Comparison of ENCODE assay signal across 19 cellular contexts in the genomic region with DNA sequence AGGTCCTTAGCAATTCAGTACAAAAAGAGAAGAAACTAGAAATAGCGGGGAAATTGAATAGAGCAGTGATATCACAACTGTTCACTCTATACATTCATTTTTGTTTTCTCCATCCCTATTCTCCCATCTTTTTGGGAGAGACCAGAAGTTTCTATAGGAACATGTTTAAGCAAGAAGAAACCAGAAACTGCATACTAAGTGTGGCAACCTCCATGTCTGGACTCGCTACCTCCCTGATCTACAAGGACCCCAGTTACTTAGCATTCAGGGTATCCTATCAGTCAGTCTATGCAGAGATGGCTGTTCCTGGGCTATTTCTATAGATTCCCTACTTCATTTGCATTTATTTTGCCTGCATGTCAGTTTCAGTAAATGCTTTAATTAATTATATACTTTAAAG.
A peak's percentile ranks its signal among the peaks of the same experiment; 100 is the strongest.
DNase-seq lines count a peak whose midpoint lies in the region; ATAC-seq and TF ChIP-seq lines count a peak whose summit lies in the region.
"Had no signal": no experiment of that assay in that cellular context is flagged by ENCODE, and none has a peak within 500 bp of the region (broad histone marks: within the 10 kb centered on the region; RNA-seq: fewer than 3 reads in every experiment).

No MANE protein-coding gene starts in this region.

- DNase-seq in mammary epithelial cell (peak; percentile 10), MCF 10A (ENCODE audit: unreplicated experiment) (no peak), mesenchymal stem cell (no peak), thyroid gland (no peak), GF-D8 (lab: John Stamatoyannopoulos, UW) (no peak)
- DNase-seq: DND-41, H9, KG1, NCI-H1048, NCI-H526 treated with DMSO at 0.1 percent for 48 hours, Peyer's patch, SIG-M5 had no signal

- H2BK15ac ChIP-seq in mesenchymal stem cell (ENCODE audit: low read depth, poor library complexity, severe bottlenecking) = no peak overlapping the region

- H3K9ac ChIP-seq in mammary epithelial cell (ENCODE audit: insufficient read depth, low read length) = no peak overlapping the region
- no peak overlapping the region for H3K9ac ChIP-seq in mesenchymal stem cell (ENCODE audit: low read length)

- no peak for TF ChIP-seq POLR2A in thyroid gland (IDR thresholded peaks at IDR 0.05)

- H3K36me3 ChIP-seq in mammary epithelial cell (ENCODE audit: insufficient read depth, low read length) = no peaks in the 10 kb centered on the region
- H3K36me3 ChIP-seq in mesenchymal stem cell (ENCODE audit: control insufficient read depth in 1 of 2, insufficient read depth in 2 of 2, low read depth in 1 of 2, low read length in 2 of 2) = no peaks in the 10 kb centered on the region
- H3K36me3 ChIP-seq in thyroid gland = no peaks in the 10 kb centered on the region
- H3K36me3 ChIP-seq: Peyer's patch had no signal

- ATAC-seq in HG02938 (IDR thresholded peaks at IDR 0.05; ENCODE audit: unreplicated experiment) (no peak), GM19324 (IDR thresholded peaks at IDR 0.05; ENCODE audit: low FRiP score, unreplicated experiment) (no peak)

- H3K79me2 ChIP-seq in mammary epithelial cell (ENCODE audit: insufficient read depth, low read length) = no peaks in the 10 kb centered on the region

- no peaks in the 10 kb centered on the region for H4K20me1 ChIP-seq in mammary epithelial cell (ENCODE audit: insufficient read depth, low read length)

- H2BK5ac ChIP-seq in mesenchymal stem cell (ENCODE audit: low read depth, low read length, poor library complexity, severe bottlenecking) = no peak overlapping the region

- intact Hi-C loops in mammary epithelial cell (cut with micrococcal nuclease) (no loop called here), MCF 10A (cut with micrococcal nuclease) (no loop called here), thyroid gland (cut with DNase I) (no loop called here)

- no peak overlapping the region for H4K91ac ChIP-seq in mesenchymal stem cell (ENCODE audit: low read length)

- H2BK120ac ChIP-seq in mesenchymal stem cell (ENCODE audit: low read depth, low read length) = no peak overlapping the region

- H3K27ac Mint-ChIP-seq in MCF 10A (ENCODE audit: low read depth, unreplicated experiment) (no peak overlapping the region), brain (peak overlapping the region in 4 of 5 experiments; percentile 1 to 84 (median 69))
- H3K27ac Mint-ChIP-seq: B cell had no signal

- BruUV-seq in mammary epithelial cell (replicated peaks; lab: Mats Ljungman, UMichigan) (no TSS peak), MCF 10A (replicated peaks; lab: Mats Ljungman, UMichigan) (no TSS peak)

- no peaks in the 10 kb centered on the region for H3K79me1 ChIP-seq in mesenchymal stem cell (replicated peaks; ENCODE audit: low read length, poor library complexity, severe bottlenecking)

- no peak overlapping the region for H3K4me3 ChIP-seq in mammary epithelial cell (replicated peaks in 1 of 3; ENCODE audit: insufficient read depth in 1 of 3, low read depth in 2 of 3, low read length in 3 of 3)
- no peak overlapping the region for H3K4me3 ChIP-seq in mesenchymal stem cell (ENCODE audit: insufficient read depth in 1 of 2, low read depth in 1 of 2, low read length in 2 of 2)
- no peak overlapping the region for H3K4me3 ChIP-seq in thyroid gland (replicated peaks in 1 of 3)
- H3K4me3 ChIP-seq: Peyer's patch, SK-N-MC had no signal

- POLR2A ChIA-PET in MCF 10A (lab: Yijun Ruan, JAX) = no interaction called here

- dilution Hi-C loops in mammary epithelial cell (cut with HindIII; ENCODE audit: low sequenced_read_pairs) = no loop called here

- no peak for TF ChIP-seq CTCF in mammary epithelial cell (conservative IDR thresholded peaks at IDR 0.05 in 1 of 2, IDR thresholded peaks at IDR 0.05 in 1 of 2; ENCODE audit: extremely low read depth in 1 of 2, insufficient read depth in 1 of 2, low read depth in 1 of 2, low read length in 2 of 2)
- TF ChIP-seq CTCF in MCF 10A (IDR thresholded peaks at IDR 0.05; ENCODE audit: unreplicated experiment) = no peak
- TF ChIP-seq CTCF in brain (conservative IDR thresholded peaks at IDR 0.05) = no peak
- TF ChIP-seq CTCF in thyroid gland (IDR thresholded peaks at IDR 0.05) = no peak

- H3K4me1 ChIP-seq in mammary epithelial cell (ENCODE audit: insufficient read depth, low read length) (peaks cover 60% of the 10 kb centered on the region), mesenchymal stem cell (ENCODE audit: control insufficient read depth, insufficient read depth, low read depth, low read length) (peaks cover 4% of the 10 kb centered on the region), thyroid gland (peaks cover 31 to 45% of the 10 kb centered on the region in 2 donors)

- no peak overlapping the region for H2BK12ac ChIP-seq in mesenchymal stem cell (ENCODE audit: low read length in 2 of 2)

- H3K9me3 ChIP-seq in mammary epithelial cell (replicated peaks; ENCODE audit: insufficient read depth, low read length) (no peaks in the 10 kb centered on the region), mesenchymal stem cell (ENCODE audit: control insufficient read depth, low read length) (no peaks in the 10 kb centered on the region), thyroid gland (no peaks in the 10 kb centered on the region)
- H3K9me3 ChIP-seq: Peyer's patch had no signal

- no peak overlapping the region for H3K14ac ChIP-seq in mesenchymal stem cell (ENCODE audit: low read length in 2 of 2)

- H3K27me3 Mint-ChIP-seq in MCF 10A (ENCODE audit: insufficient read depth, unreplicated experiment) = no peaks in the 10 kb centered on the region
- no peaks in the 10 kb centered on the region for H3K27me3 Mint-ChIP-seq in brain

- H3K4ac ChIP-seq in mesenchymal stem cell (ENCODE audit: low read depth in 1 of 2, low read length in 2 of 2) = no peak overlapping the region

- H3K27me3 ChIP-seq in mammary epithelial cell (ENCODE audit: insufficient read depth, low read length) (no peaks in the 10 kb centered on the region), mesenchymal stem cell (ENCODE audit: control insufficient read depth in 1 of 2, insufficient read depth in 1 of 2, low read length in 2 of 2) (no peaks in the 10 kb centered on the region), thyroid gland (no peaks in the 10 kb centered on the region)
- H3K27me3 ChIP-seq: Peyer's patch had no signal

- no peaks in the 10 kb centered on the region for H3K9me3 Mint-ChIP-seq in MCF 10A (ENCODE audit: unreplicated experiment)
- H3K9me3 Mint-ChIP-seq in brain = no peaks in the 10 kb centered on the region
- H3K9me3 Mint-ChIP-seq: H9, HFFc6 had no signal

- peak overlapping the region; percentile 90 for H3K27ac ChIP-seq in mammary epithelial cell (ENCODE audit: insufficient read depth, low read depth, low read length)
- no peak overlapping the region for H3K27ac ChIP-seq in mesenchymal stem cell (ENCODE audit: low read length, poor library complexity, severe bottlenecking)
- peak overlapping the region; percentile 62 to 76 (median 76) for H3K27ac ChIP-seq in thyroid gland
- H3K27ac ChIP-seq: 22Rv1, Peyer's patch, SK-N-MC had no signal

- H3K4me1 Mint-ChIP-seq in MCF 10A (ENCODE audit: insufficient read depth, unreplicated experiment) = peaks cover 25% of the 10 kb centered on the region
- H3K4me1 Mint-ChIP-seq in brain = peaks cover 71% of the 10 kb centered on the region

- H4K8ac ChIP-seq in mesenchymal stem cell (ENCODE audit: low read length) = no peak overlapping the region

- no peak overlapping the region for H3K18ac ChIP-seq in mesenchymal stem cell (ENCODE audit: low read depth in 1 of 2, low read length in 2 of 2)

- no peak overlapping the region for H3K4me2 ChIP-seq in mammary epithelial cell (ENCODE audit: insufficient read depth, low read depth, low read length)
- no peak overlapping the region for H3K4me2 ChIP-seq in mesenchymal stem cell (ENCODE audit: low read length, poor library complexity, severe bottlenecking)

- CTCF ChIA-PET in mammary epithelial cell (lab: Charles Lee; ENCODE audit: low non-redundant PET) (no interaction called here), MCF 10A (lab: Yijun Ruan, JAX) (interaction anchor here (0.6 to 1.3 kb wide), 2 partner anchors 11 to 228 kb away, joined by 3 to 5 read pairs; no protein-coding TSS in a partner anchor)

- no peak overlapping the region for H3K23ac ChIP-seq in mesenchymal stem cell (ENCODE audit: low read length in 2 of 2)

- peak overlapping the region; percentile 36 for H2AFZ ChIP-seq in mammary epithelial cell (ENCODE audit: low read depth, low read length)
- no peak overlapping the region for H2AFZ ChIP-seq in mesenchymal stem cell (ENCODE audit: low read depth, low read length)

- peak overlapping the region; percentile 78 for H2AK5ac ChIP-seq in mesenchymal stem cell (ENCODE audit: low read length, severe bottlenecking)

- WGBS in mammary epithelial cell (ENCODE audit: low coverage, missing lambda C conversion rate) = 71% methylated on average over 2 of the region's 2 CpGs
- WGBS in mesenchymal stem cell = 0% methylated on average over 1 of the region's 2 CpGs
- WGBS in thyroid gland, 2 donors = 72 to 99% methylated on average over 2 of the region's 2 CpGs

- H3K4me3 Mint-ChIP-seq in MCF 10A (ENCODE audit: unreplicated experiment) (no peak overlapping the region), brain (no peak overlapping the region)
- H3K4me3 Mint-ChIP-seq: B cell, H9, HFFc6 had no signal

- in situ Hi-C loops in mammary epithelial cell (cut with MboI; ENCODE audit: low sequenced_read_pairs in 2 of 2) = no loop called here

- no peaks in the 10 kb centered on the region for H3K36me3 Mint-ChIP-seq in MCF 10A (ENCODE audit: insufficient read depth, unreplicated experiment)
- H3K36me3 Mint-ChIP-seq in brain = no peaks in the 10 kb centered on the region
